In genomic region chr11:19722702-19723101, GRCh38 we compare ENCODE assay signal across 1 cellular context.
TF ChIP-seq lines count a peak whose summit lies in the region.

No MANE protein-coding gene starts in this region.

TF ChIP-seq in A549, 52 proteins besides CTCF, POLR2A, EP300 and RAD21 (continued from another document):
- no peak for TF ChIP-seq REST (IDR thresholded peaks at IDR 0.05)
- TF ChIP-seq HOXB13 (CRISPR knock-in tag; IDR thresholded peaks at IDR 0.05; ENCODE audit: low read depth): no peak
- TF ChIP-seq SREBF2 (IDR thresholded peaks at IDR 0.05): no peak
- TF ChIP-seq CHD4 (IDR thresholded peaks at IDR 0.05; ENCODE audit: borderline replicate concordance): no peak
- TF ChIP-seq NFE2L2 (conservative IDR thresholded peaks at IDR 0.05; ENCODE audit: low read length): no peak
- no peak for TF ChIP-seq FOSL2 (IDR thresholded peaks at IDR 0.05)
- no peak for TF ChIP-seq FOSL2 (CRISPR knock-in tag; IDR thresholded peaks at IDR 0.05)
